23 cellular contexts compared by ENCODE assay signal in the genomic region with DNA sequence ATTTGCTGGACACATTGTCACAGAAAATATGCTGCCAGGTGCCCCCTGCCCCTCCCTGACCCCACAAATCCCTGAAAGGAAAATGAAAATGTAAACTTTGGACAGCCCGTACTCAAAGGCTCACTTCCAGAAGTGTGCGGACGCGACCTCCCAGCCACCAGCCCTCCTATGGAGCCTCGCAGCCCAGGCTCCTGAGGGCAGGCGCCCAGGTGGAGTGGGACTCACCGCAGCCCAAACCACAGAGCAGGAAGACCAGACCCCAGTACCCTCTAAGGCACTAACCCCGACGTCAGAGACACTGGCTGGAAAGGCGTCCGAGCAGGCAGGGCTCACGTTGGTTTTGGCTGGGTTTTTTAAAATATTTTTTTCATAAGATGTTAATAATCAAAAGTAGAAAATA. TPM values are rescaled to one million over a fixed set of nuclear protein-coding genes. Genes with fewer than 3 reads are reported as not detected.
DNase-seq lines count a peak whose midpoint lies in the region; ATAC-seq, FAIRE-seq and TF ChIP-seq lines count a peak whose summit lies in the region.
"Had no signal": no experiment of that assay in that cellular context is flagged by ENCODE, and none has a peak within 500 bp of the region (broad histone marks: within the 10 kb centered on the region; RNA-seq: fewer than 3 reads in every experiment).

No MANE protein-coding gene starts in this region.

- H3K9me3 ChIP-seq in RWPE2 (ENCODE audit: severe bottlenecking) (no peaks in the 10 kb centered on the region), body of pancreas (no peaks in the 10 kb centered on the region)
- H3K9me3 ChIP-seq: A549, SJSA1 had no signal

- DNase-seq in activated CD8-positive, alpha-beta T cell treated with anti-CD3 and anti-CD28 coated beads, Interleukin-2, amount 10 ng/mL, durations not matched to agents 7 days and 5 days = no peak
- no peak for DNase-seq in activated CD8-positive, alpha-beta T cell treated with anti-CD3 and anti-CD28 coated beads for 36 hours
- DNase-seq in D721Med (ENCODE audit: insufficient read length, low spot score) = peak; percentile 12
- peak; percentile 24 for DNase-seq in RWPE2 (ENCODE audit: low spot score)
- DNase-seq in mucosa of gallbladder (ENCODE audit: low spot score) = peak; percentile 5
- no peak for DNase-seq in body of pancreas
- no peak for DNase-seq in superior temporal gyrus (ENCODE audit: extremely low spot score)
- DNase-seq: CD4-positive, alpha-beta memory T cell; DMS53; EL; IMR-90; NCI-H1417 treated with DMSO at 0.1 percent for 48 hours; NCI-H187 treated with DMSO at 0.1 percent for 48 hours; NCI-H226; NCI-H524; NCI-H82; PC-3 had no signal

- FAIRE-seq in D721Med (lab: Jason Lieb, UNC) = no peak
- FAIRE-seq: A549, GM12878, GM18507, HTR-8/SVneo had no signal

- no peak overlapping the region for H3K4me3 ChIP-seq in RWPE2 (ENCODE audit: severe bottlenecking)
- H3K4me3 ChIP-seq in body of pancreas = no peak overlapping the region
- H3K4me3 ChIP-seq: A549, GM12878, SJSA1 had no signal

- POLR2A ChIA-PET in activated CD8-positive, alpha-beta T cell treated with anti-CD3 and anti-CD28 coated beads, Interleukin-2, amount 10 ng/mL, durations not matched to agents 7 days and 5 days (lab: Charles Lee) = no interaction called here
- POLR2A ChIA-PET in activated CD8-positive, alpha-beta T cell treated with anti-CD3 and anti-CD28 coated beads for 36 hours (lab: Charles Lee) = no interaction called here

- TF ChIP-seq POLR2A in body of pancreas (IDR thresholded peaks at IDR 0.05) = no peak

- no peaks in the 10 kb centered on the region for H3K4me1 ChIP-seq in RWPE2 (ENCODE audit: insufficient read depth, poor library complexity, severe bottlenecking)
- no peaks in the 10 kb centered on the region for H3K4me1 ChIP-seq in body of pancreas
- H3K4me1 ChIP-seq: A549, SJSA1 had no signal

- H3K27ac Mint-ChIP-seq in activated CD8-positive, alpha-beta T cell treated with anti-CD3 and anti-CD28 coated beads, Interleukin-2, amount 10 ng/mL, durations not matched to agents 7 days and 5 days = peak overlapping the region; percentile 43
- no peak overlapping the region for H3K27ac Mint-ChIP-seq in activated CD8-positive, alpha-beta T cell treated with anti-CD3 and anti-CD28 coated beads for 36 hours
- H3K27ac Mint-ChIP-seq: CD4-positive, alpha-beta memory T cell had no signal

- no peak for ATAC-seq in activated CD8-positive, alpha-beta T cell treated with anti-CD3 and anti-CD28 coated beads, Interleukin-2, amount 10 ng/mL, durations not matched to agents 7 days and 5 days
- no peak for ATAC-seq in activated CD8-positive, alpha-beta T cell treated with anti-CD3 and anti-CD28 coated beads for 36 hours
- ATAC-seq in RWPE2 (ENCODE audit: low read depth) (no peak), body of pancreas (no peak), GM21528 (IDR thresholded peaks at IDR 0.05; ENCODE audit: low FRiP score, unreplicated experiment) (no peak)
- ATAC-seq: A549, GM12878, PC-3 had no signal

- H3K27me3 ChIP-seq in RWPE2 (ENCODE audit: insufficient read depth, poor library complexity, severe bottlenecking) = no peaks in the 10 kb centered on the region
- H3K27me3 ChIP-seq in body of pancreas = no peaks in the 10 kb centered on the region
- H3K27me3 ChIP-seq: SJSA1 had no signal

- WGBS in body of pancreas, 2 donors = 91 to 92% methylated on average over 12 of the region's 12 CpGs

- intact Hi-C loops in activated CD8-positive, alpha-beta T cell treated with anti-CD3 and anti-CD28 coated beads for 36 hours (cut with micrococcal nuclease) = no loop called here
- intact Hi-C loops in body of pancreas (cut with DNase I) = no loop called here

- peaks cover 6% of the 10 kb centered on the region for H3K4me1 Mint-ChIP-seq in activated CD8-positive, alpha-beta T cell treated with anti-CD3 and anti-CD28 coated beads, Interleukin-2, amount 10 ng/mL, durations not matched to agents 7 days and 5 days (ENCODE audit: low read depth)
- no peaks in the 10 kb centered on the region for H3K4me1 Mint-ChIP-seq in activated CD8-positive, alpha-beta T cell treated with anti-CD3 and anti-CD28 coated beads for 36 hours (ENCODE audit: low read depth)

- no peak overlapping the region for H3K27ac ChIP-seq in RWPE2 (ENCODE audit: poor library complexity, severe bottlenecking)
- H3K27ac ChIP-seq in body of pancreas = no peak overlapping the region
- H3K27ac ChIP-seq: A549, SJSA1 had no signal

- peaks cover 4% of the 10 kb centered on the region for H3K36me3 Mint-ChIP-seq in activated CD8-positive, alpha-beta T cell treated with anti-CD3 and anti-CD28 coated beads, Interleukin-2, amount 10 ng/mL, durations not matched to agents 7 days and 5 days (ENCODE audit: low read depth)
- no peaks in the 10 kb centered on the region for H3K36me3 Mint-ChIP-seq in activated CD8-positive, alpha-beta T cell treated with anti-CD3 and anti-CD28 coated beads for 36 hours (ENCODE audit: low read depth)

- CTCF ChIA-PET in activated CD8-positive, alpha-beta T cell treated with anti-CD3 and anti-CD28 coated beads, Interleukin-2, amount 10 ng/mL, durations not matched to agents 7 days and 5 days (lab: Charles Lee) = interaction anchor here (2.9 kb wide), 1 partner anchor 9 kb away, joined by 17 read pairs; no protein-coding TSS in a partner anchor
- CTCF ChIA-PET in activated CD8-positive, alpha-beta T cell treated with anti-CD3 and anti-CD28 coated beads for 36 hours (lab: Charles Lee) = interaction anchor here (5.1 kb wide), 1 partner anchor 8 kb away, joined by 42 read pairs; no protein-coding TSS in a partner anchor

- no peaks in the 10 kb centered on the region for H3K27me3 Mint-ChIP-seq in activated CD8-positive, alpha-beta T cell treated with anti-CD3 and anti-CD28 coated beads, Interleukin-2, amount 10 ng/mL, durations not matched to agents 7 days and 5 days (ENCODE audit: low read depth)
- H3K27me3 Mint-ChIP-seq in activated CD8-positive, alpha-beta T cell treated with anti-CD3 and anti-CD28 coated beads for 36 hours = no peaks in the 10 kb centered on the region
- H3K27me3 Mint-ChIP-seq: CD4-positive, alpha-beta memory T cell had no signal

- no peak overlapping the region for H3K4me3 Mint-ChIP-seq in activated CD8-positive, alpha-beta T cell treated with anti-CD3 and anti-CD28 coated beads, Interleukin-2, amount 10 ng/mL, durations not matched to agents 7 days and 5 days
- H3K4me3 Mint-ChIP-seq in activated CD8-positive, alpha-beta T cell treated with anti-CD3 and anti-CD28 coated beads for 36 hours = no peak overlapping the region
- H3K4me3 Mint-ChIP-seq: CD4-positive, alpha-beta memory T cell had no signal

- TF ChIP-seq CTCF in activated CD8-positive, alpha-beta T cell treated with anti-CD3 and anti-CD28 coated beads for 36 hours (IDR thresholded peaks at IDR 0.05) = no peak
- TF ChIP-seq CTCF in D721Med (IDR thresholded peaks at IDR 0.05; ENCODE audit: insufficient read depth, missing control alignments) (no peak), RWPE2 (IDR thresholded peaks at IDR 0.05; ENCODE audit: poor library complexity, severe bottlenecking) (no peak), body of pancreas (IDR thresholded peaks at IDR 0.05) (no peak)

- no peaks in the 10 kb centered on the region for H3K9me3 Mint-ChIP-seq in activated CD8-positive, alpha-beta T cell treated with anti-CD3 and anti-CD28 coated beads, Interleukin-2, amount 10 ng/mL, durations not matched to agents 7 days and 5 days (ENCODE audit: insufficient read depth)
- no peaks in the 10 kb centered on the region for H3K9me3 Mint-ChIP-seq in activated CD8-positive, alpha-beta T cell treated with anti-CD3 and anti-CD28 coated beads for 36 hours

- no peaks in the 10 kb centered on the region for H3K36me3 ChIP-seq in RWPE2 (ENCODE audit: low read depth)
- no peaks in the 10 kb centered on the region for H3K36me3 ChIP-seq in body of pancreas (replicated peaks in 1 of 2; ENCODE audit: insufficient read depth in 1 of 2, low read depth in 2 of 2)
- H3K36me3 ChIP-seq: SJSA1 had no signal

RNA-seq across cellular contexts. Expression of gene CSGALNACT2, which starts 57.3 kb away (rescaled TPM):
- 10 to 100 TPM; 29.2 to 30.4 TPM for total RNA-seq in activated CD8-positive, alpha-beta T cell treated with anti-CD3 and anti-CD28 coated beads, Interleukin-2, amount 10 ng/mL, durations not matched to agents 7 days and 5 days
- 10 to 100 TPM; 15.3 to 15.5 TPM for total RNA-seq in activated CD8-positive, alpha-beta T cell treated with anti-CD3 and anti-CD28 coated beads for 36 hours
- total RNA-seq in mucosa of gallbladder (18.0 TPM), body of pancreas (1 to 10 TPM; 6.9 to 9.6 TPM)

Comparison
In these comparisons a context has a peak if more than half of its experiments do, and no peak if none do; other contexts are left out.
1. DNase-seq: peak in D721Med (single experiment), RWPE2 (single experiment) and mucosa of gallbladder (single experiment); none in activated CD8-positive, alpha-beta T cell treated with anti-CD3 and anti-CD28 coated beads, Interleukin-2, amount 10 ng/mL, durations not matched to agents 7 days and 5 days (single experiment), activated CD8-positive, alpha-beta T cell treated with anti-CD3 and anti-CD28 coated beads for 36 hours (single experiment), body of pancreas (0 of 4) and superior temporal gyrus (single experiment).